In genomic region chr5:152593388-152593787, GRCh38 we compare ENCODE assay signal across 15 cellular contexts.
DNase-seq lines count a peak whose midpoint lies in the region; ATAC-seq, FAIRE-seq and TF ChIP-seq lines count a peak whose summit lies in the region.
"Had no signal": no experiment of that assay in that cellular context is flagged by ENCODE, and none has a peak within 500 bp of the region (broad histone marks: within the 10 kb centered on the region; RNA-seq: fewer than 3 reads in every experiment).

No MANE protein-coding gene starts in this region.

- intact Hi-C loops in left ventricle myocardium superior (cut with micrococcal nuclease) = no loop called here

- DNase-seq in NCI-H82 (lab: John Stamatoyannopoulos, UW) (peak; percentile 1), NCI-H82 treated with DMSO at 0.1 percent for 48 hours (lab: John Stamatoyannopoulos, UW; ENCODE audit: unreplicated experiment) (no peak), LNCaP clone FGC (ENCODE audit: low read depth) (no peak), retinal pigment epithelial cell (ENCODE audit: low read depth) (no peak), amygdala (lab: John Stamatoyannopoulos, UW) (no peak), left ventricle myocardium superior (no peak), NCI-H1930 (lab: John Stamatoyannopoulos, UW) (no peak)
- DNase-seq: activated naive CD8-positive, alpha-beta T cell treated with anti-CD3 and anti-CD28 coated beads, Interleukin-2, amount 10 ng/mL, durations not matched to agents 7 days and 5 days; central memory CD4-positive, alpha-beta T cell; left colon; NCI-H1105 treated with DMSO at 0.1 percent for 48 hours; SHP77; stimulated activated CD8-positive, alpha-beta memory T cell treated with anti-CD3 and anti-CD28 coated beads, Interleukin-4, amount 100 ng/mL, for 48 hours had no signal

- no peak for ATAC-seq in left ventricle myocardium superior
- ATAC-seq: left colon had no signal

- H3K4me3 ChIP-seq in LNCaP clone FGC (ENCODE audit: low read depth, low read length) (no peak overlapping the region), retinal pigment epithelial cell (ENCODE audit: low read length) (no peak overlapping the region)
- H3K4me3 ChIP-seq: thoracic aorta had no signal

- peak; percentile 36; the same call in 1 of the 2 replicates for TF ChIP-seq CTCF in LNCaP clone FGC (IDR thresholded peaks at IDR 0.05; ENCODE audit: control insufficient read depth, extremely low read depth, insufficient read depth)
- TF ChIP-seq CTCF in retinal pigment epithelial cell (conservative IDR thresholded peaks at IDR 0.05; ENCODE audit: low read depth, low read length) = peak; percentile 43

- FAIRE-seq in colon (lab: Jason Lieb, UNC) = peak; percentile 94
